8 cellular contexts compared by ENCODE assay signal in the genomic region with DNA sequence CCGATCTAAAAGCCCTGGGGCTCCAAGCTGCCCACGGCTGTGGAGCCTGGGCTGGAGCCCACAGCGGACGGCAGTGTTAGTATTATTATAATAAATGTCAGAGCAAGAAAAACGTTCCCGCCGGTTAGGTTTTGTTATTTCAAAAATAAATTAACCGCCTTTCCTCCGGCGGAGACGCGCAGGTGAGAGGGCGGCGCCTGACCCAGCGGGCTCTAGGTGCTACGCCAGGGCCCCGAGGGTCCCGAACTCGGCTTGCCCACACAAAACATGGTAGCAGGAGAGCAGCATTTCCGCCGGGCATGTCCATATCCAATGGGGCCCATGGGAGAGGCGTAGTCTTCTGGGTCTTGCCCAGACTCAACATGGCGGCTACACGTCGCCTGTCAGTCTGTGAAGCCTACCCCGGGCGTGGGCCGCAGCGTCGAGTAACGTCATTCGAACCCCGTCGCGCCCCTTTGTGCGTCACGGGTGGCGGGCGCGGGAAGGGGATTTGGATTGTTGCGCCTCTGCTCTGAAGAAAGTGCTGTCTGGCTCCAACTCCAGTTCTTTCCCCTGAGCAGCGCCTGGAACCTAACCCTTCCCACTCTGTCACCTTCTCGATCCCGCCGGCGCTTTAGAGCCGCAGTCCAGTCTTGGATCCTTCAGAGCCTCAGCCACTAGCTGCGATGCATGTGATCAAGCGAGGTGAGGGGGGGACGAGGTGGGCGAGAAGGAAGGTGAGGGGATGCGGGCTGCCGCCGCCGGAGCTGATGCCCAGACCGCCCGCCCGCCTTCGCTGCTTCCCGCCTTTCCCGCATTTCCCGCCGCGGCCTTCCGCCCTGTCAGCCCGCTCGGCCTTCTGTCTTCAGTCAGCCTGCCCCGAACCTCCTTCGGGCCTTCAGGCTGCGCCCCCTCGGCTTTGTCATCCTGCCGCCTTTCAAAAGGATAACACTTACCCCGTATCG. TPM values are rescaled to one million over a fixed set of nuclear protein-coding genes. Genes with fewer than 3 reads are reported as not detected.
DNase-seq lines count a peak whose midpoint lies in the region; ATAC-seq and TF ChIP-seq lines count a peak whose summit lies in the region.

A gene (plus strand): TSS at position 452 of the 944 bp plus-strand sequence. CDS start 214 bp downstream, at position 666.

- H3K4me1 ChIP-seq in testis = peaks cover 13% of the 10 kb centered on the region

- intact Hi-C loops in testis (cut with DNase I; ENCODE audit: low total_unique reads) = no loop called here

- POLR2A ChIA-PET in GM10248 (lab: Yijun Ruan, JAX) = no interaction called here

- H3K27ac ChIP-seq in testis = peak within 1 kb of the TSS; percentile 91 to 96

- no peak for TF ChIP-seq POLR2A in testis (IDR thresholded peaks at IDR 0.05)

- H3K27ac Mint-ChIP-seq in activated naive CD8-positive, alpha-beta T cell = peak within 1 kb of the TSS; percentile 96

- TF ChIP-seq CTCF in GM10248 (IDR thresholded peaks at IDR 0.05; ENCODE audit: control extremely low read depth, extremely low read depth, low read depth, missing control alignments) (no peak), omental fat pad (IDR thresholded peaks at IDR 0.05) (no peak), testis (IDR thresholded peaks at IDR 0.05) (no peak)

- H3K9me3 Mint-ChIP-seq in activated naive CD8-positive, alpha-beta T cell (ENCODE audit: low read depth) = no peaks in the 10 kb centered on the region

- H3K4me3 Mint-ChIP-seq in activated naive CD8-positive, alpha-beta T cell = peak within 1 kb of the TSS; percentile 98

- H3K27me3 Mint-ChIP-seq in activated naive CD8-positive, alpha-beta T cell = no peaks in the 10 kb centered on the region

- H3K4me1 Mint-ChIP-seq in activated naive CD8-positive, alpha-beta T cell (ENCODE audit: low read depth) = peaks cover 79% of the 10 kb centered on the region

- CTCF ChIA-PET in GM10248 (lab: Yijun Ruan, JAX) = interaction anchor here (1.1 to 2.8 kb wide), 4 partner anchors 11 to 240 kb away, joined by 3 to 15 read pairs (median 6); a partner anchor contains a TSS

- peak; percentile 93 for ATAC-seq in HG02623 (IDR thresholded peaks at IDR 0.05; ENCODE audit: unreplicated experiment)
- peak; percentile 96 for ATAC-seq in omental fat pad (ENCODE audit: low FRiP score)

- no peaks in the 10 kb centered on the region for H3K9me3 ChIP-seq in testis

- DNase-seq in GM10248 (ENCODE audit: extremely low spot score) (peak; percentile 94), NCI-H1105 (lab: John Stamatoyannopoulos, UW) (peak; percentile 98), SKM-1 treated with dmso at 0.1 percent for 144 hours (lab: John Stamatoyannopoulos, UW; ENCODE audit: unreplicated experiment) (peak; percentile 85), glomerular visceral epithelial cell (ENCODE audit: extremely low spot score) (peak; percentile 96), omental fat pad (ENCODE audit: low spot score) (peak; percentile 75), testis (peak; percentile 97)

- H3K36me3 ChIP-seq in testis (ENCODE audit: low read depth, missing control alignments) = no peaks in the 10 kb centered on the region

- peak within 1 kb of the TSS; percentile 79 to 81 for H3K4me3 ChIP-seq in testis

- 1% methylated on average over 45 to 74 of the region's 74 CpGs for WGBS in testis, 2 donors

- H3K27me3 ChIP-seq in testis = no peaks in the 10 kb centered on the region

- H3K36me3 Mint-ChIP-seq in activated naive CD8-positive, alpha-beta T cell = peaks cover 6% of the 10 kb centered on the region

RNA-seq across cellular contexts. Expression of the gene that starts here (rescaled TPM):
- 10 to 100 TPM; 26.0 to 42.4 (median 36.6) TPM for total RNA-seq in omental fat pad
- total RNA-seq in testis = 10 to 100 TPM; 31.4 to 48.3 TPM
- 45.9 TPM for polyA plus RNA-seq in testis (ENCODE audit: insufficient read depth, low read depth, low replicate concordance)

Comparison
In these comparisons a context has a peak if more than half of its experiments do, and no peak if none do; other contexts are left out.
1. Peak in every context shown above with its lines: DNase-seq, ATAC-seq, H3K4me3 ChIP-seq and H3K27ac ChIP-seq.